ENCODE assay signal across 18 cellular contexts in genomic region chr11:78811622-78812021, GRCh38.
"Had no signal": no experiment of that assay in that cellular context is flagged by ENCODE, and none has a peak within 500 bp of the region (broad histone marks: within the 10 kb centered on the region; RNA-seq: fewer than 3 reads in every experiment).

No MANE protein-coding gene starts in this region.

- H3K4me3 ChIP-seq: colonic mucosa, heart left ventricle, left lung, lower lobe of right lung, sigmoid colon, skin epidermis, suprapubic skin, thyroid gland, upper lobe of right lung had no signal

- H3K4me1 ChIP-seq: suprapubic skin had no signal

- H3K36me3 Mint-ChIP-seq: memory B cell, naive B cell had no signal

- H3K27me3 ChIP-seq: colonic mucosa, heart left ventricle, left lung, sigmoid colon, suprapubic skin, thyroid gland, upper lobe of right lung had no signal

- H3K27ac Mint-ChIP-seq: memory B cell, naive B cell had no signal

- H3K36me3 ChIP-seq: colonic mucosa, heart left ventricle, left lung, lower lobe of right lung, neutrophil, sigmoid colon, suprapubic skin, thyroid gland, upper lobe of right lung had no signal

- H3K27ac ChIP-seq: neutrophil, skin epidermis, suprapubic skin, thyroid gland had no signal

- DNase-seq: caudate nucleus; colonic mucosa; dermis blood vessel endothelial cell; foreskin melanocyte; heart left ventricle; islet precursor cell; left lung; lower lobe of right lung; naive B cell; sigmoid colon; stimulated activated CD4-positive, alpha-beta T cell treated with anti-CD3 and anti-CD28 coated beads, Interleukin-12 subunit alpha, Interleukin-12 subunit beta, amount 100 ng/mL, for 4 hours; stimulated activated naive CD4-positive, alpha-beta T cell treated with Interleukin-2 at 50 U/mL for 16 hours; thyroid gland; upper lobe of right lung had no signal

- H3K4me1 Mint-ChIP-seq: memory B cell had no signal

- H3K9me3 ChIP-seq: colonic mucosa, heart left ventricle, left lung, lower lobe of right lung, neutrophil, sigmoid colon, suprapubic skin, thyroid gland, upper lobe of right lung had no signal

- H3K9me3 Mint-ChIP-seq: memory B cell had no signal

- H3K4me3 Mint-ChIP-seq: memory B cell, naive B cell had no signal
